In genomic region chr11:72792437-72793021, GRCh38 we compare ENCODE assay signal across 10 cellular contexts. TPM values are rescaled to one million over a fixed set of nuclear protein-coding genes. Genes with fewer than 3 reads are reported as not detected.
DNase-seq lines count a peak whose midpoint lies in the region; ATAC-seq and TF ChIP-seq lines count a peak whose summit lies in the region.
"Had no signal": no experiment of that assay in that cellular context is flagged by ENCODE, and none has a peak within 500 bp of the region (broad histone marks: within the 10 kb centered on the region; RNA-seq: fewer than 3 reads in every experiment).

No MANE protein-coding gene starts in this region.

- H3K36me3 ChIP-seq in CD4-positive, CD25-positive, alpha-beta regulatory T cell (ENCODE audit: control insufficient read depth, insufficient read depth, low read length): no peaks in the 10 kb centered on the region
- H3K36me3 ChIP-seq in ovary: no peaks in the 10 kb centered on the region

- no peaks in the 10 kb centered on the region for H3K36me3 Mint-ChIP-seq in CD4-positive, CD25-positive, alpha-beta regulatory T cell

- intact Hi-C loops in ovary (cut with DNase I): loop anchor here in 3 of 4 donors (5.0 kb wide), 2 partner anchors 65 to 70 kb away; no protein-coding TSS in a partner anchor

- peak overlapping the region; percentile 99 for H3K27ac ChIP-seq in CD4-positive, CD25-positive, alpha-beta regulatory T cell (ENCODE audit: insufficient read depth, low read length, poor library complexity, severe bottlenecking)
- peak overlapping the region; percentile 66 for H3K27ac ChIP-seq in HL-60 (replicated peaks)
- H3K27ac ChIP-seq in coronary artery: peak overlapping the region; percentile 89 to 93
- H3K27ac ChIP-seq in ovary: peak overlapping the region; percentile 72 to 89

- peaks cover 19% of the 10 kb centered on the region for H3K4me1 ChIP-seq in CD4-positive, CD25-positive, alpha-beta regulatory T cell (ENCODE audit: control insufficient read depth, insufficient read depth, low read length, poor library complexity, severe bottlenecking)
- H3K4me1 ChIP-seq in ovary (ENCODE audit: insufficient read depth): peaks cover 8% of the 10 kb centered on the region

- WGBS in ovary, 3 donors: 93 to 100% (median 97%) methylated on average over 3 of the region's 3 CpGs

- H3K9me3 ChIP-seq in CD4-positive, CD25-positive, alpha-beta regulatory T cell (ENCODE audit: control insufficient read depth in 2 of 2, low read length in 2 of 2): no peaks in the 10 kb centered on the region
- H3K9me3 ChIP-seq in ovary: no peaks in the 10 kb centered on the region
- H3K9me3 ChIP-seq: mucosa of descending colon had no signal

- H3K9me3 Mint-ChIP-seq in CD4-positive, CD25-positive, alpha-beta regulatory T cell: no peaks in the 10 kb centered on the region

- no peak for DNase-seq in CD4-positive, CD25-positive, alpha-beta regulatory T cell
- DNase-seq in HL-60 (ENCODE audit: low read depth in 1 of 2, low spot score in 1 of 2) (no peak), coronary artery (ENCODE audit: low spot score) (peak; percentile 76), ovary (peak in 1 of 5 donors; percentile 36), NCI-H1048 (lab: John Stamatoyannopoulos, UW) (no peak), NCI-H2081 treated with DMSO at 0.1 percent for 48 hours (lab: John Stamatoyannopoulos, UW) (no peak), GM10266 (ENCODE audit: extremely low spot score) (no peak)
- DNase-seq: NCI-H1092 treated with DMSO at 0.1 percent for 48 hours had no signal

- ATAC-seq in CD4-positive, CD25-positive, alpha-beta regulatory T cell (ENCODE audit: low read depth in 2 of 2): no peak
- ATAC-seq in HG03521 (IDR thresholded peaks at IDR 0.05; ENCODE audit: unreplicated experiment): no peak

- no peak for TF ChIP-seq EP300 in ovary (IDR thresholded peaks at IDR 0.05)

- H3K27me3 Mint-ChIP-seq in CD4-positive, CD25-positive, alpha-beta regulatory T cell: peaks cover 4% of the 10 kb centered on the region

- no peak for TF ChIP-seq POLR2A in ovary (IDR thresholded peaks at IDR 0.05)

- TF ChIP-seq CTCF in HL-60 (IDR thresholded peaks at IDR 0.05; ENCODE audit: insufficient read depth, low read length): no peak
- no peak for TF ChIP-seq CTCF in coronary artery (IDR thresholded peaks at IDR 0.05)
- no peak for TF ChIP-seq CTCF in ovary (IDR thresholded peaks at IDR 0.05)
- no peak for TF ChIP-seq CTCF in GM10266 (IDR thresholded peaks at IDR 0.05; ENCODE audit: control insufficient read depth, insufficient read depth, low read depth, missing control alignments)

- H3K27ac Mint-ChIP-seq in CD4-positive, CD25-positive, alpha-beta regulatory T cell: peak overlapping the region; percentile 96 to 100 (median 99)

- H3K4me3 Mint-ChIP-seq in CD4-positive, CD25-positive, alpha-beta regulatory T cell: peak overlapping the region; percentile 51 to 99 (median 96)

- H3K4me1 Mint-ChIP-seq in CD4-positive, CD25-positive, alpha-beta regulatory T cell: peaks cover 10 to 29% (median 21%) of the 10 kb centered on the region in 4 donors

- peak overlapping the region; percentile 82 for H3K4me3 ChIP-seq in CD4-positive, CD25-positive, alpha-beta regulatory T cell (ENCODE audit: low read depth, low read length)
- H3K4me3 ChIP-seq in HL-60 (replicated peaks; ENCODE audit: insufficient read depth, low read length) (no peak overlapping the region), coronary artery (peak overlapping the region; percentile 74), ovary (no peak overlapping the region)
- H3K4me3 ChIP-seq: mucosa of descending colon had no signal

- no peaks in the 10 kb centered on the region for H3K27me3 ChIP-seq in CD4-positive, CD25-positive, alpha-beta regulatory T cell (ENCODE audit: control insufficient read depth, insufficient read depth, low read length)
- H3K27me3 ChIP-seq in HL-60 (ENCODE audit: insufficient read depth, poor library complexity, severe bottlenecking) (no peaks in the 10 kb centered on the region), ovary (no peaks in the 10 kb centered on the region)

RNA-seq across cellular contexts. Expression of gene STARD10, which starts 1.3 kb away (rescaled TPM):
- total RNA-seq in CD4-positive, CD25-positive, alpha-beta regulatory T cell: 11.2 TPM
- polyA plus RNA-seq in CD4-positive, CD25-positive, alpha-beta regulatory T cell: 10 to 100 TPM; 13.6 to 16.8 (median 14.0) TPM
- total RNA-seq in ovary: 10 to 100 TPM; 38.7 to 56.1 (median 46.3) TPM
- 10 to 100 TPM; 36.8 to 41.0 TPM for polyA plus RNA-seq in ovary

RNA-seq across cellular contexts. Expression of gene ATG16L2, which starts 21.7 kb away (rescaled TPM):
- total RNA-seq in CD4-positive, CD25-positive, alpha-beta regulatory T cell: 89.9 TPM
- polyA plus RNA-seq in CD4-positive, CD25-positive, alpha-beta regulatory T cell: 10 to 100 TPM in 2 of 4 donors, 1 to 10 TPM in 2; 6.7 to 13.3 (median 9.3) TPM
- total RNA-seq in ovary: 10 to 100 TPM; 25.2 to 42.3 (median 32.5) TPM
- polyA plus RNA-seq in ovary: 10 to 100 TPM; 21.8 to 29.2 TPM

RNA-seq across cellular contexts. Expression of gene ARAP1, which starts 40.3 kb away (rescaled TPM):
- 136 TPM for total RNA-seq in CD4-positive, CD25-positive, alpha-beta regulatory T cell
- polyA plus RNA-seq in CD4-positive, CD25-positive, alpha-beta regulatory T cell: 10 to 100 TPM; 24.7 to 43.7 (median 29.5) TPM
- total RNA-seq in ovary: 100 to 1,000 TPM in 1 of 7 donors, 10 to 100 TPM in 6; 62.1 to 162 (median 81.9) TPM
- 10 to 100 TPM; 39.0 to 75.5 TPM for polyA plus RNA-seq in ovary

Comparison
In these comparisons a context has a peak if more than half of its experiments do, and no peak if none do; other contexts are left out.
1. H3K4me3 ChIP-seq: peak in CD4-positive, CD25-positive, alpha-beta regulatory T cell (single experiment) and coronary artery (single experiment); none in HL-60 (single experiment) and ovary (single experiment).
2. Peak in every context shown above with its lines, with median percentiles within 50 percentile points of each other: H3K27ac ChIP-seq.